Comparison of ENCODE assay signal across 8 cellular contexts in the genomic region with DNA sequence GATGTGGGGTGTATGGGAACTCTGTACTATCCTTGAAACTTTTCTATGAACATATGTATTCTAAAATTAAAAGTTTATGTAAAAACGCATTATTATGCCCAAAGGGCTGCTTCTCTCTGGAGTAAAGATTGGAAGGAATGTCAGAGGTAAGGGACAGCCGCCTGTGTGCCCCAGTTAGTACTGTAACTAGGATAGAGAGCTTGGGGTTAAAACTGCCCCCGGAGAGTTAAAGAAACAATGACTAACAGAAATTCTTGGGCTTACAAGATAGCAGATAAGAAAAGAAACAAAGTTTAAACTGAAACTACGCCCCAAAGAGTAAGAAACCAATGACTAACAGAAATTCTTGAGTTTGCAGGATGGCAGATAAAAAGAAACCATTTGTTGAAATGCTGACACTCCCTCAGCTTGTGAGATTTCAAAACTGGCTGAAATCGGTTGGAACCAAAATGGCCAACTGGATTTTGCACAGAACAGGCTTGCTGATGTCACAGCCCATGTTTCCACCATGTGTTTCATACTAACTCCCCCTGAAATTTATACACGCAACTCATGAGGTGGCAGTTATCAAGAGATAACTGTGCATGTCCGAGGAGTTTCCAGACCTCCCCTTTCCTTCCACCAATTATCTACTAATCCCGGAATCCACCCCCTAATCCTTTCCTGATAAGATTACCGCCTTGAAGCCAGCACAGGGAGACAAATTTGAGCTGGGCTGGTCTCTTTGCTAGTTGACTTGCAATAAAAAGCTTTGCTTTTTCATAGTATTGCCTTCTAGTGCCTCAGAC. TPM values are rescaled to one million over a fixed set of nuclear protein-coding genes. Genes with fewer than 3 reads are reported as not detected.
DNase-seq lines count a peak whose midpoint lies in the region; ATAC-seq and TF ChIP-seq lines count a peak whose summit lies in the region.

No MANE protein-coding gene starts in this region.

- H3K4me1 ChIP-seq in HUES6 (ENCODE audit: control insufficient read depth, insufficient read depth, low read length) (no peaks in the 10 kb centered on the region; the same call in 1 of the 2 replicates), mesenchymal stem cell (ENCODE audit: control insufficient read depth, insufficient read depth, low read depth, low read length) (no peaks in the 10 kb centered on the region)

- H3K9me3 ChIP-seq in HUES6 (ENCODE audit: control insufficient read depth, insufficient read depth, low read depth, low read length) (no peaks in the 10 kb centered on the region), mesenchymal stem cell (ENCODE audit: control insufficient read depth, low read length) (no peaks in the 10 kb centered on the region)

- H3K4me3 ChIP-seq in AG04449 (ENCODE audit: low read depth, low read length) (peak overlapping the region; percentile 52), HUES6 (ENCODE audit: low read depth, low read length) (no peak overlapping the region; the same call in 1 of the 2 replicates), brain microvascular endothelial cell (ENCODE audit: low read depth, low read length) (peak overlapping the region; percentile 48), mesenchymal stem cell (ENCODE audit: insufficient read depth in 1 of 2, low read depth in 1 of 2, low read length in 2 of 2) (peak overlapping the region in 1 of 2 experiments; percentile 74)

- H3K36me3 ChIP-seq in HUES6 (ENCODE audit: control insufficient read depth, insufficient read depth, low read length) (no peaks in the 10 kb centered on the region), brain microvascular endothelial cell (replicated peaks) (no peaks in the 10 kb centered on the region), mesenchymal stem cell (ENCODE audit: control insufficient read depth in 1 of 2, insufficient read depth in 2 of 2, low read depth in 1 of 2, low read length in 2 of 2) (no peaks in the 10 kb centered on the region)

- H3K27ac ChIP-seq in HUES6 (ENCODE audit: low read depth, low read length) (peak overlapping the region; percentile 24; the same call in 1 of the 2 replicates), brain microvascular endothelial cell (peak overlapping the region; percentile 72), mesenchymal stem cell (ENCODE audit: low read length, poor library complexity, severe bottlenecking) (peak overlapping the region; percentile 79)

- peak; percentile 69 for DNase-seq in AG04449 (ENCODE audit: low read depth, low spot score)
- peak; percentile 92 for DNase-seq in brain microvascular endothelial cell
- peak; percentile 93 for DNase-seq in mesenchymal stem cell
- no peak for DNase-seq in cortex of kidney (lab: John Stamatoyannopoulos, UW)
- no peak for DNase-seq in SHP77 treated with DMSO at 0.1 percent for 48 hours (lab: John Stamatoyannopoulos, UW)
- DNase-seq in stimulated activated CD4-positive, alpha-beta T cell treated with anti-CD3 and anti-CD28 coated beads, Interleukin-1b, Interleukin-23, amount 100 ng/mL, for 48 hours = no peak

- H3K4ac ChIP-seq in mesenchymal stem cell (ENCODE audit: low read depth in 1 of 2, low read length in 2 of 2) = no peak overlapping the region

- H4K91ac ChIP-seq in mesenchymal stem cell (ENCODE audit: low read length) = no peak overlapping the region

- peak overlapping the region; percentile 63 for H2BK15ac ChIP-seq in mesenchymal stem cell (ENCODE audit: low read depth, poor library complexity, severe bottlenecking)

- H2BK120ac ChIP-seq in mesenchymal stem cell (ENCODE audit: low read depth, low read length) = no peak overlapping the region

- TF ChIP-seq CTCF in AG04449 (IDR thresholded peaks at IDR 0.05; ENCODE audit: insufficient read depth, low read length, missing control alignments) = no peak
- no peak for TF ChIP-seq CTCF in brain microvascular endothelial cell (IDR thresholded peaks at IDR 0.05; ENCODE audit: low read depth, low read length, missing control alignments)

- no peak overlapping the region for H2AK5ac ChIP-seq in mesenchymal stem cell (ENCODE audit: low read length, severe bottlenecking)

- no peak for ATAC-seq in HG02623 (IDR thresholded peaks at IDR 0.05; ENCODE audit: unreplicated experiment)

- no peaks in the 10 kb centered on the region for H3K79me1 ChIP-seq in mesenchymal stem cell (replicated peaks; ENCODE audit: low read length, poor library complexity, severe bottlenecking)

- in situ Hi-C loops in brain microvascular endothelial cell (cut with HindIII; ENCODE audit: low pct_ligation_motif_present, low sequenced_read_pairs) = no loop called here

- no peak overlapping the region for H3K23ac ChIP-seq in mesenchymal stem cell (ENCODE audit: low read length in 2 of 2)

- peak overlapping the region; percentile 81 for H4K8ac ChIP-seq in mesenchymal stem cell (ENCODE audit: low read length)

- H2BK12ac ChIP-seq in mesenchymal stem cell (ENCODE audit: low read length in 2 of 2) = peak overlapping the region in 1 of 2 experiments; percentile 77

- H3K27me3 ChIP-seq in HUES6 (ENCODE audit: control insufficient read depth, insufficient read depth, low read length) = no peaks in the 10 kb centered on the region
- H3K27me3 ChIP-seq in brain microvascular endothelial cell (replicated peaks) = no peaks in the 10 kb centered on the region
- no peaks in the 10 kb centered on the region for H3K27me3 ChIP-seq in mesenchymal stem cell (ENCODE audit: control insufficient read depth in 1 of 2, insufficient read depth in 1 of 2, low read length in 2 of 2)

- H3K14ac ChIP-seq in mesenchymal stem cell (ENCODE audit: low read length in 2 of 2) = peak overlapping the region in 1 of 2 experiments; percentile 55

- H3K9ac ChIP-seq in HUES6 (ENCODE audit: low read length) (no peak overlapping the region), mesenchymal stem cell (ENCODE audit: low read length) (peak overlapping the region; percentile 96)

- WGBS in mesenchymal stem cell = 12% methylated on average over 9 of the region's 9 CpGs

- CTCF ChIA-PET in AG04449 (lab: Yijun Ruan, JAX) = no interaction called here

- POLR2A ChIA-PET in AG04449 (lab: Yijun Ruan, JAX) = interaction anchor here (0.7 to 1.1 kb wide), 3 partner anchors 9 to 36 kb away, joined by 3 read pairs; a partner anchor contains a TSS

- H3K4me2 ChIP-seq in mesenchymal stem cell (ENCODE audit: low read length, poor library complexity, severe bottlenecking) = peak overlapping the region; percentile 76

- no peak overlapping the region for H2BK5ac ChIP-seq in mesenchymal stem cell (ENCODE audit: low read depth, low read length, poor library complexity, severe bottlenecking)

- peak overlapping the region; percentile 62 to 72 for H3K18ac ChIP-seq in mesenchymal stem cell (ENCODE audit: low read depth in 1 of 2, low read length in 2 of 2)

- H2AFZ ChIP-seq in mesenchymal stem cell (ENCODE audit: low read depth, low read length) = no peak overlapping the region

RNA-seq across cellular contexts. Expression of a gene that starts 8.7 kb away (rescaled TPM):
- 0.15 TPM for polyA plus RNA-seq in mesenchymal stem cell (2013, experiment 1 of 2)
- 0.26 TPM for polyA plus RNA-seq in mesenchymal stem cell (2013, experiment 2 of 2)

RNA-seq across cellular contexts. Expression of a gene that starts 36.8 kb away (rescaled TPM):
- 185 TPM for polyA plus RNA-seq in mesenchymal stem cell (2013, experiment 1 of 2)
- polyA plus RNA-seq in mesenchymal stem cell (2013, experiment 2 of 2) = 192 TPM

Comparison
In these comparisons a context has a peak if more than half of its experiments do, and no peak if none do; other contexts are left out.
1. DNase-seq: peak in AG04449 (single experiment), brain microvascular endothelial cell (single experiment) and mesenchymal stem cell (single experiment); none in cortex of kidney (single experiment), SHP77 treated with DMSO at 0.1 percent for 48 hours (single experiment) and stimulated activated CD4-positive, alpha-beta T cell treated with anti-CD3 and anti-CD28 coated beads, Interleukin-1b, Interleukin-23, amount 100 ng/mL, for 48 hours (single experiment).
2. H3K27ac ChIP-seq: peak in every context shown above with its lines; median percentile 79 in mesenchymal stem cell; 72 in brain microvascular endothelial cell; 24 in HUES6.